Comparison of ENCODE assay signal across 1 cellular context in the genomic region with DNA sequence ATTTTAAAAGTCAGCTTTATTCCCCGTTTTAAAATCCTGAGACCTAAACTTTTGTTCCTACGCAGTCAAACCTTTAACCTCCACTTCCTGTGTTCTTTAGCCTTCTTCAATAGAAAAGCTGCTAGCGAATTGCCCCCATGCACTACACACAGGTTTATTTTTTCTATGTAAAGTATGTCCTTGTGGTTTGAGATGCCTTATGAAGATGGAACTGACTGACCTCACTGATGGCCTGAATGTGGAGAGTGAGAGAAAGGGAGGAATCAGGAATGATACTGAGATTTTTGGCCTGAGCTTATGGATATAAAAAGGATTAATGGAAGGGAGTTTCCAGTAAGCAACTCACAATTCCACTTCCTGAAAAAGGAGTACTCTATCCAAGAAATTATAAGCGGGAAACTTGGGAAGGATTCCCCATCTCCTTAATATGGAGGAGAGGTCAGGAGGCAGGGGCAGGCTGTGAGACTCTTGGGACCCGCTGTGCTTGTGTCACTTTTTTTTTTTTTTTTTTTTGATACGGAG.
TF ChIP-seq lines count a peak whose summit lies in the region.

No MANE protein-coding gene starts in this region.

TF ChIP-seq in WTC11, 78 proteins besides CTCF, POLR2A, EP300 and RAD21 (continued from another document):
- TF ChIP-seq, protein P1, sequence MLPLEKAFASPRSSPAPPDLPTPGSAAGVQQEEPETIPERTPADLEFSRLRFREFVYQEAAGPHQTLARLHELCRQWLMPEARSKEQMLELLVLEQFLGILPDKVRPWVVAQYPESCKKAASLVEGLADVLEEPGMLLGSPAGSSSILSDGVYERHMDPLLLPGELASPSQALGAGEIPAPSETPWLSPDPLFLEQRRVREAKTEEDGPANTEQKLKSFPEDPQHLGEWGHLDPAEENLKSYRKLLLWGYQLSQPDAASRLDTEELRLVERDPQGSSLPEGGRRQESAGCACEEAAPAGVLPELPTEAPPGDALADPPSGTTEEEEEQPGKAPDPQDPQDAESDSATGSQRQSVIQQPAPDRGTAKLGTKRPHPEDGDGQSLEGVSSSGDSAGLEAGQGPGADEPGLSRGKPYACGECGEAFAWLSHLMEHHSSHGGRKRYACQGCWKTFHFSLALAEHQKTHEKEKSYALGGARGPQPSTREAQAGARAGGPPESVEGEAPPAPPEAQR (CRISPR knock-in tag; IDR thresholded peaks at IDR 0.05), result no peak
- no peak for TF ChIP-seq RELA (CRISPR knock-in tag; IDR thresholded peaks at IDR 0.05; ENCODE audit: borderline replicate concordance)
- TF ChIP-seq ZNF121 (CRISPR knock-in tag; IDR thresholded peaks at IDR 0.05), result no peak
- no peak for TF ChIP-seq ZNF396 (CRISPR knock-in tag; IDR thresholded peaks at IDR 0.05; ENCODE audit: borderline replicate concordance)
